Comparison of ENCODE assay signal across 9 cellular contexts in genomic region chr12:116222358-116222757, GRCh38. TPM values are rescaled to one million over a fixed set of nuclear protein-coding genes. Genes with fewer than 3 reads are reported as not detected.
A peak's percentile ranks its signal among the peaks of the same experiment; 100 is the strongest.
DNase-seq lines count a peak whose midpoint lies in the region; ATAC-seq and TF ChIP-seq lines count a peak whose summit lies in the region.
"Had no signal": no experiment of that assay in that cellular context is flagged by ENCODE, and none has a peak within 500 bp of the region (broad histone marks: within the 10 kb centered on the region; RNA-seq: fewer than 3 reads in every experiment).

No MANE protein-coding gene starts in this region.

- no peak for TF ChIP-seq CTCF in fibroblast of villous mesenchyme (IDR thresholded peaks at IDR 0.05; ENCODE audit: insufficient read depth, low read depth, low read length)

- H3K4me3 ChIP-seq in fibroblast of villous mesenchyme (ENCODE audit: low read depth, low read length) = no peak overlapping the region

- ATAC-seq in GM19397 (IDR thresholded peaks at IDR 0.05; ENCODE audit: unreplicated experiment) (no peak), GM21447 (IDR thresholded peaks at IDR 0.05; ENCODE audit: unreplicated experiment) (no peak)
- ATAC-seq: naive thymus-derived CD8-positive, alpha-beta T cell had no signal

- DNase-seq in NCI-H345 (lab: John Stamatoyannopoulos, UW) (peak; percentile 36), NCI-H345 treated with DMSO at 0.1 percent for 48 hours (lab: John Stamatoyannopoulos, UW; ENCODE audit: unreplicated experiment) (no peak), SHP77 (lab: John Stamatoyannopoulos, UW) (peak; percentile 87 to 92), fibroblast of villous mesenchyme (ENCODE audit: low read depth) (peak; percentile 87), smooth muscle cell of the brain vasculature (ENCODE audit: low read depth, low spot score) (peak; percentile 77), NCI-H146 treated with DMSO at 0.1 percent for 48 hours (lab: John Stamatoyannopoulos, UW; ENCODE audit: unreplicated experiment) (no peak)

RNA-seq across cellular contexts. Expression of gene MED13L, which starts 55.1 kb away (rescaled TPM):
- 120 and 189 TPM in 2 replicates for total RNA-seq in fibroblast of villous mesenchyme

Comparison
In these comparisons a context has a peak if more than half of its experiments do, and no peak if none do; other contexts are left out.
1. DNase-seq: peak in NCI-H345 (single experiment), SHP77 (2 of 2), fibroblast of villous mesenchyme (single experiment) and smooth muscle cell of the brain vasculature (single experiment); none in NCI-H345 treated with DMSO at 0.1 percent for 48 hours (single experiment) and NCI-H146 treated with DMSO at 0.1 percent for 48 hours (single experiment).